Comparison of ENCODE assay signal across 9 cellular contexts in genomic region chr15:79811406-79812405, GRCh38.
DNase-seq lines count a peak whose midpoint lies in the region; ATAC-seq and TF ChIP-seq lines count a peak whose summit lies in the region.
"Had no signal": no experiment of that assay in that cellular context is flagged by ENCODE, and none has a peak within 500 bp of the region (broad histone marks: within the 10 kb centered on the region; RNA-seq: fewer than 3 reads in every experiment).

No MANE protein-coding gene starts in this region.

- TF ChIP-seq CTCF in CD14-positive monocyte (IDR thresholded peaks at IDR 0.05): no peak

- peak; percentile 45 for DNase-seq in Ammon's horn (ENCODE audit: low spot score)
- DNase-seq in NCI-H2227 treated with DMSO at 0.1 percent for 48 hours (lab: John Stamatoyannopoulos, UW): peak; percentile 12
- peak; percentile 43 for DNase-seq in epidermal melanocyte (ENCODE audit: insufficient read length, low spot score)
- DNase-seq in midbrain (lab: John Stamatoyannopoulos, UW): peak; percentile 25
- DNase-seq in CD14-positive monocyte (ENCODE audit: low spot score): no peak
- DNase-seq: central memory CD4-positive, alpha-beta T cell had no signal

- intact Hi-C loops in CD14-positive monocyte (cut with micrococcal nuclease): no loop called here

- H3K27ac Mint-ChIP-seq in CD14-positive monocyte: no peak overlapping the region

- H3K36me3 Mint-ChIP-seq in CD14-positive monocyte: no peaks in the 10 kb centered on the region

- peaks cover 0 to 4% (median 0%) of the 10 kb centered on the region in 7 donors for H3K9me3 Mint-ChIP-seq in CD14-positive monocyte

- ATAC-seq in HG02852 (IDR thresholded peaks at IDR 0.05; ENCODE audit: unreplicated experiment) (no peak), HG03442 (IDR thresholded peaks at IDR 0.05; ENCODE audit: unreplicated experiment) (no peak), GM19452 (IDR thresholded peaks at IDR 0.05; ENCODE audit: unreplicated experiment) (no peak)

- no peak overlapping the region for H3K4me3 Mint-ChIP-seq in CD14-positive monocyte

- H3K27me3 Mint-ChIP-seq in CD14-positive monocyte (ENCODE audit: low read depth in 3 of 3): peaks cover 0 to 4% (median 3%) of the 10 kb centered on the region in 3 donors

- H3K4me1 Mint-ChIP-seq in CD14-positive monocyte: peaks cover 25% of the 10 kb centered on the region
